Comparison of ENCODE assay signal across 14 cellular contexts in genomic region chr2:202249521-202249850, GRCh38. TPM values are rescaled to one million over a fixed set of nuclear protein-coding genes. Genes with fewer than 3 reads are reported as not detected.
A peak's percentile ranks its signal among the peaks of the same experiment; 100 is the strongest.
DNase-seq lines count a peak whose midpoint lies in the region; FAIRE-seq and TF ChIP-seq lines count a peak whose summit lies in the region.
"Had no signal": no experiment of that assay in that cellular context is flagged by ENCODE, and none has a peak within 500 bp of the region (broad histone marks: within the 10 kb centered on the region; RNA-seq: fewer than 3 reads in every experiment).

No MANE protein-coding gene starts in this region.

- H3K36me3 ChIP-seq in ACC112 (ENCODE audit: insufficient read depth, low read length) (no peaks in the 10 kb centered on the region), HUES6 (ENCODE audit: control insufficient read depth, insufficient read depth, low read length) (no peaks in the 10 kb centered on the region), keratinocyte (ENCODE audit: control insufficient read depth in 2 of 2, extremely low read depth in 1 of 2, insufficient read depth in 2 of 2, low read length in 2 of 2) (no peaks in the 10 kb centered on the region), adrenal gland (replicated peaks in 1 of 2) (no peaks in the 10 kb centered on the region)
- H3K36me3 ChIP-seq: colonic mucosa, HAP-1, pancreas had no signal

- H3K9ac ChIP-seq in HUES6 (ENCODE audit: low read length) (peak overlapping the region; percentile 84), keratinocyte (ENCODE audit: control insufficient read depth, extremely low read depth, insufficient read depth, low read length) (peak overlapping the region; percentile 72)

- H3K4me1 ChIP-seq in ACC112 (ENCODE audit: control insufficient read depth, insufficient read depth, low read length, unreplicated experiment), result peaks cover 9% of the 10 kb centered on the region
- H3K4me1 ChIP-seq in HUES6 (ENCODE audit: control insufficient read depth, insufficient read depth, low read length), result peaks cover 13% of the 10 kb centered on the region
- H3K4me1 ChIP-seq in keratinocyte (ENCODE audit: control insufficient read depth, extremely low read depth, insufficient read depth, low read length), result peaks cover 7% of the 10 kb centered on the region
- no peaks in the 10 kb centered on the region for H3K4me1 ChIP-seq in adrenal gland (replicated peaks in 1 of 2)
- H3K4me1 ChIP-seq: colonic mucosa, pancreas had no signal

- H4K20me1 ChIP-seq in keratinocyte (ENCODE audit: control insufficient read depth, extremely low read depth, insufficient read depth, low read length), result no peaks in the 10 kb centered on the region

- H3K9me3 ChIP-seq in HUES6 (ENCODE audit: control insufficient read depth, insufficient read depth, low read depth, low read length) (peaks cover 5% of the 10 kb centered on the region; the same call in 1 of the 2 replicates), keratinocyte (ENCODE audit: control insufficient read depth, low read depth, low read length) (no peaks in the 10 kb centered on the region), adrenal gland (replicated peaks in 1 of 3) (no peaks in the 10 kb centered on the region)
- H3K9me3 ChIP-seq: colonic mucosa, HAP-1, pancreas had no signal

- H3K79me2 ChIP-seq in ACC112 (ENCODE audit: control insufficient read depth, insufficient read depth, low read length, unreplicated experiment) (no peaks in the 10 kb centered on the region), keratinocyte (ENCODE audit: control insufficient read depth, insufficient read depth, low read length) (no peaks in the 10 kb centered on the region)

- dilution Hi-C loops in keratinocyte (cut with MboI; ENCODE audit: extremely low pct_ligation_motif_present, low sequenced_read_pairs), result no loop called here

- no peaks in the 10 kb centered on the region for H3K9me1 ChIP-seq in keratinocyte (ENCODE audit: control insufficient read depth, extremely low read depth, insufficient read depth, low read length)

- no peak overlapping the region for H3K4me3 ChIP-seq in ACC112 (ENCODE audit: low read depth, low read length)
- peak overlapping the region; percentile 46 for H3K4me3 ChIP-seq in HUES6 (ENCODE audit: low read depth, low read length)
- H3K4me3 ChIP-seq in keratinocyte (ENCODE audit: control insufficient read depth in 2 of 3, extremely low read depth in 1 of 3, insufficient read depth in 2 of 3, low read depth in 1 of 3, low read length in 3 of 3), result peak overlapping the region in 2 of 3 experiments; percentile 38 to 52
- H3K4me3 ChIP-seq in adrenal gland, result no peak overlapping the region
- H3K4me3 ChIP-seq: colonic mucosa, HAP-1, pancreas had no signal

- H2AFZ ChIP-seq in ACC112 (ENCODE audit: low read length, unreplicated experiment) (peak overlapping the region; percentile 57), keratinocyte (ENCODE audit: control insufficient read depth, low read length) (peak overlapping the region; percentile 90)

- peak overlapping the region; percentile 91 for H3K4me2 ChIP-seq in keratinocyte (ENCODE audit: control insufficient read depth, extremely low read depth, insufficient read depth, low read depth, low read length)

- intact Hi-C loops in adrenal gland (cut with DNase I), result no loop called here

- WGBS in adrenal gland, 4 donors, result 70 to 77% (median 74%) methylated on average over 4 of the region's 4 CpGs

- H3K27ac ChIP-seq in ACC112 (ENCODE audit: low read depth, low read length), result no peak overlapping the region
- H3K27ac ChIP-seq in HUES6 (ENCODE audit: low read depth, low read length), result peak overlapping the region; percentile 85
- H3K27ac ChIP-seq in keratinocyte (ENCODE audit: control insufficient read depth, insufficient read depth, low read length), result peak overlapping the region; percentile 86
- no peak overlapping the region for H3K27ac ChIP-seq in adrenal gland
- H3K27ac ChIP-seq: colonic mucosa, pancreas had no signal

- H3K27me3 ChIP-seq in ACC112 (ENCODE audit: insufficient read depth, low read length) (no peaks in the 10 kb centered on the region), HUES6 (ENCODE audit: control insufficient read depth, insufficient read depth, low read length) (no peaks in the 10 kb centered on the region), keratinocyte (ENCODE audit: control insufficient read depth, extremely low read depth, insufficient read depth, low read length) (no peaks in the 10 kb centered on the region), adrenal gland (no peaks in the 10 kb centered on the region)
- H3K27me3 ChIP-seq: colonic mucosa, pancreas had no signal

- TF ChIP-seq CTCF in keratinocyte (optimal IDR thresholded peaks at IDR 0.05 in 1 of 3, IDR thresholded peaks at IDR 0.05 in 1 of 3, conservative IDR thresholded peaks at IDR 0.05 in 1 of 3; ENCODE audit: extremely low read depth in 1 of 3, insufficient read depth in 2 of 3, low read length in 3 of 3) (no peak), adrenal gland (IDR thresholded peaks at IDR 0.05) (no peak)

- no peak for TF ChIP-seq POLR2A in adrenal gland (IDR thresholded peaks at IDR 0.05)

- peak; percentile 32 for DNase-seq in amniotic epithelial cell (ENCODE audit: low read depth)
- no peak for DNase-seq in keratinocyte (ENCODE audit: low read depth, low spot score)
- DNase-seq in NCI-H1694 treated with DMSO at 0.1 percent for 48 hours (lab: John Stamatoyannopoulos, UW), result no peak
- DNase-seq in adrenal gland, result no peak
- no peak for DNase-seq in foreskin melanocyte
- no peak for DNase-seq in MV-4-11 (lab: John Stamatoyannopoulos, UW)
- DNase-seq: activated CD4-positive, alpha-beta T cell treated with anti-CD3 and anti-CD28 coated beads for 1 hour; amniotic stem cell; colonic mucosa; pancreas had no signal

- FAIRE-seq in keratinocyte (lab: Jason Lieb, UNC), result peak; percentile 51
- FAIRE-seq: D721Med, pancreas had no signal

RNA-seq across cellular contexts. Expression of gene SUMO1, which starts 11.1 kb away (rescaled TPM):
- polyA plus RNA-seq in keratinocyte, result 88.2 to 179 TPM (median 100 TPM) in 3 replicates
- polyA plus RNA-seq in keratinocyte (2011; ENCODE audit: low read depth), result 66.9 TPM
- polyA plus RNA-seq in keratinocyte (2011; cell fraction: cytosol; rRNA removed), result 96.3 and 174 TPM in 2 replicates
- 28.7 and 45.1 TPM in 2 replicates for polyA plus RNA-seq in keratinocyte (2011; cell fraction: nucleus; rRNA removed)
- 116 and 146 TPM in 2 replicates for polyA plus RNA-seq in keratinocyte (2012; ENCODE audit: low replicate concordance)
- 13.0 to 69.0 TPM (median 42.0 TPM) in 3 replicates for polyA minus RNA-seq in keratinocyte
- 71.0 TPM for polyA minus RNA-seq in keratinocyte (2011; cell fraction: cytosol; rRNA and poly(A)+ RNA removed)
- 16.0 and 26.8 TPM in 2 replicates for polyA minus RNA-seq in keratinocyte (2011; cell fraction: nucleus; rRNA and poly(A)+ RNA removed)
- 100 to 1,000 TPM in 6 of 8 donors, 10 to 100 TPM in 2; 53.1 to 130 (median 103) TPM for total RNA-seq in adrenal gland
- polyA plus RNA-seq in adrenal gland, result 100 to 1,000 TPM in 2 of 3 donors, 10 to 100 TPM in 1; 96.4 to 182 (median 101) TPM

RNA-seq across cellular contexts. Expression of gene NOP58, which starts 16.1 kb away (rescaled TPM):
- 54.2 to 118 TPM (median 66.6 TPM) in 3 replicates for polyA plus RNA-seq in keratinocyte
- 116 TPM for polyA plus RNA-seq in keratinocyte (2011; ENCODE audit: low read depth)
- 42.0 and 65.6 TPM in 2 replicates for polyA plus RNA-seq in keratinocyte (2011; cell fraction: cytosol; rRNA removed)
- 67.6 and 123 TPM in 2 replicates for polyA plus RNA-seq in keratinocyte (2011; cell fraction: nucleus; rRNA removed)
- polyA plus RNA-seq in keratinocyte (2012; ENCODE audit: low replicate concordance), result 50.9 and 97.9 TPM in 2 replicates
- polyA minus RNA-seq in keratinocyte, result 25.8 to 78.9 TPM (median 30.2 TPM) in 3 replicates
- polyA minus RNA-seq in keratinocyte (2011; cell fraction: cytosol; rRNA and poly(A)+ RNA removed), result 30.3 TPM
- polyA minus RNA-seq in keratinocyte (2011; cell fraction: nucleus; rRNA and poly(A)+ RNA removed), result 74.6 and 104 TPM in 2 replicates
- total RNA-seq in adrenal gland, result 10 to 100 TPM; 19.5 to 70.1 (median 43.2) TPM
- polyA plus RNA-seq in adrenal gland, result 100 to 1,000 TPM in 1 of 3 donors, 10 to 100 TPM in 2; 89.3 to 136 (median 99.7) TPM

Comparison
In these comparisons a context has a peak if more than half of its experiments do, and no peak if none do; other contexts are left out.
1. H3K27ac ChIP-seq: peak in HUES6 (single experiment) and keratinocyte (single experiment); none in ACC112 (single experiment) and adrenal gland (0 of 5).
2. H3K4me3 ChIP-seq: peak in HUES6 (single experiment) and keratinocyte (2 of 3); none in ACC112 (single experiment) and adrenal gland (0 of 4).